8 cellular contexts compared by ENCODE assay signal in the genomic region with DNA sequence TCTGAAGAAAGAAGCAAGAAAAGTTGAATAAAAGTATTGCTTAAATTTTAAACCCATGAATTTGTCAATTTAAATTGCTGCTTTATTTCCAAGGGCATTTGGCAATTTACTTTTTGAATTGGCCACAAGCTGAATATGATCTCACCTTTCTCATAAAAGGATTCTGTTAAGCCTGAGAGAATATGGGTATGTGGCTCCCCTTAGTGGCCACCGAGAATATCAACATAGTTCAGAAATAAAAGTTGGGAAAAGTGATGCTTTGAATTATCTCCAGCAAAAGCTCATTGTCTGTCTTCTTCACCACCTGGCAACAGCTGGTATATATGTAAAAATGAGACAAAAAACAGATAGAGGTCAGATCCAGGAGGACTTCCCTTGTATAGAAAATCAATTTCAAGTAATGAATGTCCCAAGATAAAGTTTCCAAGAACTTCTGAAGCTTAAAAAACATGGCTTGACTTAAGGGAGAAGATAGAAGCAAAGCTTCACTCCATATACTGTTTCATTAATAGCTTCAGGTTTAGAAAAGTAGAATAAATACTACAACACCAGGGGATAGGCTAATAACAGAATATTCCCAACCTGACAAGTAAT.
DNase-seq lines count a peak whose midpoint lies in the region; ATAC-seq, FAIRE-seq and TF ChIP-seq lines count a peak whose summit lies in the region.

No MANE protein-coding gene starts in this region.

- H3K4me3 ChIP-seq in fibroblast of lung (replicated peaks in 1 of 4; ENCODE audit: control extremely low read depth in 1 of 4, insufficient read depth in 1 of 4, low read depth in 3 of 4, low read length in 4 of 4) = no peak overlapping the region

- H3K4me1 ChIP-seq in fibroblast of lung (ENCODE audit: control insufficient read depth, extremely low read depth, insufficient read depth, low read length) = no peaks in the 10 kb centered on the region

- H4K20me1 ChIP-seq in fibroblast of lung (ENCODE audit: control insufficient read depth, extremely low read depth, insufficient read depth, low read length) = no peaks in the 10 kb centered on the region

- H3K9ac ChIP-seq in fibroblast of lung (ENCODE audit: insufficient read depth, low read length) = no peak overlapping the region

- no peaks in the 10 kb centered on the region for H3K9me3 ChIP-seq in fibroblast of lung (ENCODE audit: control insufficient read depth, insufficient read depth, low read depth, low read length)

- H3K79me2 ChIP-seq in fibroblast of lung (ENCODE audit: control insufficient read depth, insufficient read depth, low read length) = no peaks in the 10 kb centered on the region

- no peak overlapping the region for H3K4me2 ChIP-seq in fibroblast of lung (ENCODE audit: extremely low read depth, insufficient read depth, low read length)

- ATAC-seq in GM18909 (IDR thresholded peaks at IDR 0.05; ENCODE audit: poor library complexity, unreplicated experiment) (peak; percentile 79), HG03469 (IDR thresholded peaks at IDR 0.05; ENCODE audit: unreplicated experiment) (peak; percentile 57)

- FAIRE-seq in D721Med (lab: Jason Lieb, UNC) = peak; percentile 25

- H3K36me3 ChIP-seq in fibroblast of lung (ENCODE audit: control insufficient read depth, insufficient read depth, low read length) = no peaks in the 10 kb centered on the region

- no peaks in the 10 kb centered on the region for H3K27me3 ChIP-seq in fibroblast of lung (ENCODE audit: control insufficient read depth, insufficient read depth, low read length)

- H2AFZ ChIP-seq in fibroblast of lung (ENCODE audit: low read length) = no peak overlapping the region

- DNase-seq in D721Med (ENCODE audit: insufficient read length, low spot score) (no peak), SHP77 (lab: John Stamatoyannopoulos, UW) (peak; percentile 0 to 9), fibroblast of lung (ENCODE audit: low read depth in 2 of 2) (peak; percentile 19 to 34), retina (peak; percentile 39), occipital lobe (lab: John Stamatoyannopoulos, UW) (no peak), epidermal melanocyte (ENCODE audit: insufficient read length, low spot score) (no peak)

- TF ChIP-seq CTCF in D721Med (IDR thresholded peaks at IDR 0.05; ENCODE audit: insufficient read depth, missing control alignments) = peak; percentile 83
- peak; percentile 57 to 67 for TF ChIP-seq CTCF in fibroblast of lung (conservative IDR thresholded peaks at IDR 0.05 in 1 of 2, IDR thresholded peaks at IDR 0.05 in 1 of 2; ENCODE audit: low read depth in 1 of 2, low read length in 2 of 2)

- H3K27ac ChIP-seq in fibroblast of lung (ENCODE audit: insufficient read depth, low read length) = no peak overlapping the region

Comparison
In these comparisons a context has a peak if more than half of its experiments do, and no peak if none do; other contexts are left out.
1. DNase-seq: peak in SHP77 (2 of 2), fibroblast of lung (2 of 2) and retina (single experiment); none in D721Med (single experiment), occipital lobe (single experiment) and epidermal melanocyte (single experiment).